In genomic region chr12:10033783-10034381, GRCh38 we compare ENCODE assay signal across 10 cellular contexts. TPM values are rescaled to one million over a fixed set of nuclear protein-coding genes. Genes with fewer than 3 reads are reported as not detected.
DNase-seq lines count a peak whose midpoint lies in the region; ATAC-seq and TF ChIP-seq lines count a peak whose summit lies in the region.
"Had no signal": no experiment of that assay in that cellular context is flagged by ENCODE, and none has a peak within 500 bp of the region (broad histone marks: within the 10 kb centered on the region; RNA-seq: fewer than 3 reads in every experiment).

No MANE protein-coding gene starts in this region.

- no peaks in the 10 kb centered on the region for H3K9me3 ChIP-seq in heart right ventricle
- no peaks in the 10 kb centered on the region for H3K9me3 ChIP-seq in right cardiac atrium (ENCODE audit: control insufficient read depth, low read length)
- H3K9me3 ChIP-seq in uterus = no peaks in the 10 kb centered on the region
- no peaks in the 10 kb centered on the region for H3K9me3 ChIP-seq in naive thymus-derived CD4-positive, alpha-beta T cell (ENCODE audit: control insufficient read depth in 2 of 3, low read length in 3 of 3)

- no peaks in the 10 kb centered on the region for H3K27me3 ChIP-seq in heart right ventricle
- H3K27me3 ChIP-seq in right cardiac atrium (ENCODE audit: control insufficient read depth, insufficient read depth) = no peaks in the 10 kb centered on the region
- H3K27me3 ChIP-seq in uterus = no peaks in the 10 kb centered on the region
- no peaks in the 10 kb centered on the region for H3K27me3 ChIP-seq in naive thymus-derived CD4-positive, alpha-beta T cell (ENCODE audit: control insufficient read depth in 2 of 2, insufficient read depth in 2 of 2, low read length in 2 of 2)

- H3K4me1 Mint-ChIP-seq in naive thymus-derived CD4-positive, alpha-beta T cell = no peaks in the 10 kb centered on the region
- H3K4me1 Mint-ChIP-seq: T-helper 17 cell had no signal

- no peaks in the 10 kb centered on the region for H3K36me3 Mint-ChIP-seq in naive thymus-derived CD4-positive, alpha-beta T cell

- TF ChIP-seq POLR2A in uterus (IDR thresholded peaks at IDR 0.05) = no peak

- intact Hi-C loops in heart right ventricle (cut with DNase I) (loop anchor here (1.0 to 5.0 kb wide), 7 partner anchors 103 to 153 kb away; no protein-coding TSS in a partner anchor), right cardiac atrium (cut with DNase I) (loop anchor here in 3 of 4 donors (1.0 to 5.0 kb wide), 3 partner anchors 103 to 105 kb away; no protein-coding TSS in a partner anchor), uterus (cut with DNase I; ENCODE audit: low total_unique reads) (no loop called here)
- intact Hi-C loops in naive thymus-derived CD4-positive, alpha-beta T cell (cut with micrococcal nuclease) = loop anchor here in 1 of 2 donors (1.0 kb wide), 1 partner anchor 106 kb away; no protein-coding TSS in a partner anchor

- DNase-seq in heart right ventricle (no peak), right cardiac atrium (no peak), RKO (ENCODE audit: low spot score) (peak; percentile 27), fibroblast of the aortic adventitia (ENCODE audit: low read depth) (peak; percentile 9), uterus (no peak), nucleus accumbens (lab: John Stamatoyannopoulos, UW) (no peak)
- no peak for DNase-seq in naive thymus-derived CD4-positive, alpha-beta T cell
- DNase-seq: T-helper 17 cell had no signal

- no peak overlapping the region for H3K4me3 Mint-ChIP-seq in naive thymus-derived CD4-positive, alpha-beta T cell
- H3K4me3 Mint-ChIP-seq: T-helper 17 cell had no signal

- peaks cover 0 to 12% (median 0%) of the 10 kb centered on the region in 9 donors for H3K4me1 ChIP-seq in heart right ventricle
- no peaks in the 10 kb centered on the region for H3K4me1 ChIP-seq in right cardiac atrium (ENCODE audit: control insufficient read depth, insufficient read depth, low read length)
- H3K4me1 ChIP-seq in uterus = no peaks in the 10 kb centered on the region
- H3K4me1 ChIP-seq in naive thymus-derived CD4-positive, alpha-beta T cell (ENCODE audit: control insufficient read depth in 2 of 2, insufficient read depth in 2 of 2, low read length in 2 of 2) = no peaks in the 10 kb centered on the region

- ATAC-seq in heart right ventricle (no peak), right cardiac atrium (no peak), GM18861 (IDR thresholded peaks at IDR 0.05; ENCODE audit: unreplicated experiment) (no peak)
- ATAC-seq in naive thymus-derived CD4-positive, alpha-beta T cell = no peak
- ATAC-seq: T-helper 17 cell had no signal

- H3K9me3 Mint-ChIP-seq in naive thymus-derived CD4-positive, alpha-beta T cell = no peaks in the 10 kb centered on the region

- CTCF ChIA-PET in naive thymus-derived CD4-positive, alpha-beta T cell (lab: Charles Lee) = interaction anchor here (0.5 to 0.7 kb wide), 3 partner anchors 9 to 507 kb away, joined by 3 read pairs; no protein-coding TSS in a partner anchor

- H3K27ac Mint-ChIP-seq in naive thymus-derived CD4-positive, alpha-beta T cell = no peak overlapping the region
- H3K27ac Mint-ChIP-seq: T-helper 17 cell had no signal

- TF ChIP-seq CTCF in heart right ventricle (IDR thresholded peaks at IDR 0.05) (peak; percentile 41 to 81 (median 64)), fibroblast of the aortic adventitia (IDR thresholded peaks at IDR 0.05; ENCODE audit: insufficient read depth, low read length) (no peak), uterus (IDR thresholded peaks at IDR 0.05) (peak in 3 of 4 experiments; percentile 14 to 24 (median 15))

- H3K27ac ChIP-seq in heart right ventricle = peak overlapping the region in 1 of 10 donors; percentile 3
- H3K27ac ChIP-seq in right cardiac atrium (ENCODE audit: low read length) = no peak overlapping the region
- no peak overlapping the region for H3K27ac ChIP-seq in uterus
- no peak overlapping the region for H3K27ac ChIP-seq in naive thymus-derived CD4-positive, alpha-beta T cell (ENCODE audit: low read depth, low read length)
- H3K27ac ChIP-seq: skin epidermis had no signal

- H3K36me3 ChIP-seq in heart right ventricle (no peaks in the 10 kb centered on the region), uterus (no peaks in the 10 kb centered on the region)
- H3K36me3 ChIP-seq in naive thymus-derived CD4-positive, alpha-beta T cell (ENCODE audit: control insufficient read depth in 2 of 3, insufficient read depth in 3 of 3, low read length in 3 of 3) = no peaks in the 10 kb centered on the region

- H3K27me3 Mint-ChIP-seq in naive thymus-derived CD4-positive, alpha-beta T cell = peaks cover 0 to 21% (median 4%) of the 10 kb centered on the region in 5 donors

- H3K4me3 ChIP-seq in heart right ventricle = no peak overlapping the region
- H3K4me3 ChIP-seq in right cardiac atrium (ENCODE audit: low read length) = no peak overlapping the region
- H3K4me3 ChIP-seq in fibroblast of the aortic adventitia (ENCODE audit: low read depth, low read length) = no peak overlapping the region
- H3K4me3 ChIP-seq in uterus = no peak overlapping the region
- H3K4me3 ChIP-seq in naive thymus-derived CD4-positive, alpha-beta T cell (ENCODE audit: low read length) = no peak overlapping the region
- H3K4me3 ChIP-seq: skin epidermis had no signal

- POLR2A ChIA-PET in naive thymus-derived CD4-positive, alpha-beta T cell (lab: Charles Lee) = no interaction called here

RNA-seq across cellular contexts. Expression of gene CLEC9A, which starts 3.4 kb away (rescaled TPM):
- under 1 TPM in 3 of 10 donors, not detected in 7; 0.15 to 0.37 (median 0.22) TPM for total RNA-seq in heart right ventricle
- under 1 TPM in 1 of 2 donors, not detected in 1; 0.04 TPM for polyA plus RNA-seq in heart right ventricle
- total RNA-seq in right cardiac atrium = under 1 TPM in 1 of 4 donors, not detected in 3; 0.26 TPM
- not detected for polyA plus RNA-seq in right cardiac atrium
- total RNA-seq in fibroblast of the aortic adventitia (ENCODE audit: low replicate concordance) = not detected in 2 replicates
- total RNA-seq in uterus = under 1 TPM in 1 of 4 donors, not detected in 3; 0.90 TPM
- total RNA-seq in naive thymus-derived CD4-positive, alpha-beta T cell = under 1 TPM in 2 of 5 experiments, not detected in 3; 0.29 to 0.64 TPM
- polyA plus RNA-seq in naive thymus-derived CD4-positive, alpha-beta T cell = not detected

RNA-seq across cellular contexts. Expression of gene CLEC12B, which starts 23.5 kb away (rescaled TPM):
- under 1 TPM in 1 of 10 donors, not detected in 9; 0.81 TPM for total RNA-seq in heart right ventricle
- polyA plus RNA-seq in heart right ventricle = not detected
- total RNA-seq in right cardiac atrium = under 1 TPM in 1 of 4 donors, not detected in 3; 0.44 TPM
- polyA plus RNA-seq in right cardiac atrium = not detected
- total RNA-seq in fibroblast of the aortic adventitia (ENCODE audit: low replicate concordance) = not detected in 2 replicates
- not detected for total RNA-seq in uterus
- total RNA-seq in naive thymus-derived CD4-positive, alpha-beta T cell = 1 to 10 TPM in 1 of 5 experiments, under 1 TPM in 2, not detected in 2; 0.42 to 7.4 (median 0.87) TPM
- not detected for polyA plus RNA-seq in naive thymus-derived CD4-positive, alpha-beta T cell

RNA-seq across cellular contexts. Expression of gene CLEC1B, which starts 35.0 kb away (rescaled TPM):
- not detected for total RNA-seq in heart right ventricle
- polyA plus RNA-seq in heart right ventricle = under 1 TPM in 1 of 2 donors, not detected in 1; 0.04 TPM
- total RNA-seq in right cardiac atrium = not detected
- polyA plus RNA-seq in right cardiac atrium = not detected
- total RNA-seq in fibroblast of the aortic adventitia (ENCODE audit: low replicate concordance) = not detected in 2 replicates
- under 1 TPM in 1 of 4 donors, not detected in 3; 0.35 TPM for total RNA-seq in uterus
- under 1 TPM in 1 of 5 experiments, not detected in 4; 0.91 TPM for total RNA-seq in naive thymus-derived CD4-positive, alpha-beta T cell
- not detected for polyA plus RNA-seq in naive thymus-derived CD4-positive, alpha-beta T cell

Comparison
In these comparisons a context has a peak if more than half of its experiments do, and no peak if none do; other contexts are left out.
1. DNase-seq: peak in RKO (single experiment) and fibroblast of the aortic adventitia (single experiment); none in heart right ventricle (0 of 2), right cardiac atrium (0 of 3), uterus (0 of 2), naive thymus-derived CD4-positive, alpha-beta T cell (0 of 9) and nucleus accumbens (0 of 56).